ENCODE assay signal across 1 cellular context in the genomic region with DNA sequence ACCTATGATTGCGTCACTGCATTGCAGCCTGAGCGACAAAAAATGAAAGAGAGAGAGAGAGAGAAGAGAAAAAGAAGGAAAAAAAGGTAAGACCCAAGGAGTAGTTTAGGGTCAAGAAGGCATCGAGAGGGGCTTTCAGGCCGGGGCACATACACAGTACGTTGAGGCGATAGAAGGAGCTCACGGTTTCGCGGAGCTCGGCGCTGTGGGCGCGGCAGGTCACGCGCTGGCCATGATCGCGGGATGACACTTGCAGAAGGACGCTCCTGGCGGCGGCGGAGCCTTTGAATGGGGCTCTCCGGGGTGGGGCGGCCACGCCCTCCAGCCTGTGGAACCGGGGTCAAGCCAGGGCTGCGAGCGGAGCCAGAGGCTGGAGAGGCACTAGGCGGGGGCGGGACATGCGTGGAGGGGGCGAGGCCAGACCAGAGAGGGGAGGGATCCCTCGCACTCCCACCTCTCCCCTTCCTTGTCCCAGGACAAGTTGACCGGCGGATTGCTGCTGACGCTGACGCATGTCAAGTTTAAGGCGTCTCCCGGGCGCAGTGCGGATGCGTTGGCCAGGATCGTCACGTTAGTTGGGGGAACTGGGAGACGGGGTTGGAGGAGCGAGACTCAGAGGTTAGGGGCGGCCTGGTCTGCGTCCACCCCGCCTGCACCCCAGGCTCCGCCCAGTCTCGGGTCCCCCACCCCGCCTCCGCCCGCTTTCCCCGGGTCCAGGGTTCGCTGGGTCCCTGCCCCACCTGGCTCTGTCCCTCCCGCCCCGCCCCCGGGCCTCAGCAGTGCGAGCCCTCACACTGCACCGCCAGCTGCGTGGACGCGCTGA.
TF ChIP-seq lines count a peak whose summit lies in the region.

No MANE protein-coding gene starts in this region.

TF ChIP-seq in GM23338, 12 proteins besides CTCF, POLR2A, EP300 and RAD21 (continued from another document):
- TF ChIP-seq ZNF331 (CRISPR knock-in tag; IDR thresholded peaks at IDR 0.05; ENCODE audit: low read depth) (no peak), EZH2phosphoT487 (IDR thresholded peaks at IDR 0.05; ENCODE audit: unreplicated experiment) (no peak), STAT1 (IDR thresholded peaks at IDR 0.05; ENCODE audit: unreplicated experiment) (no peak), JUNB (IDR thresholded peaks at IDR 0.05; ENCODE audit: unreplicated experiment) (no peak), CREB1 (CRISPR knock-in tag; IDR thresholded peaks at IDR 0.05; ENCODE audit: low read depth) (no peak)
- TF ChIP-seq, protein P1, sequence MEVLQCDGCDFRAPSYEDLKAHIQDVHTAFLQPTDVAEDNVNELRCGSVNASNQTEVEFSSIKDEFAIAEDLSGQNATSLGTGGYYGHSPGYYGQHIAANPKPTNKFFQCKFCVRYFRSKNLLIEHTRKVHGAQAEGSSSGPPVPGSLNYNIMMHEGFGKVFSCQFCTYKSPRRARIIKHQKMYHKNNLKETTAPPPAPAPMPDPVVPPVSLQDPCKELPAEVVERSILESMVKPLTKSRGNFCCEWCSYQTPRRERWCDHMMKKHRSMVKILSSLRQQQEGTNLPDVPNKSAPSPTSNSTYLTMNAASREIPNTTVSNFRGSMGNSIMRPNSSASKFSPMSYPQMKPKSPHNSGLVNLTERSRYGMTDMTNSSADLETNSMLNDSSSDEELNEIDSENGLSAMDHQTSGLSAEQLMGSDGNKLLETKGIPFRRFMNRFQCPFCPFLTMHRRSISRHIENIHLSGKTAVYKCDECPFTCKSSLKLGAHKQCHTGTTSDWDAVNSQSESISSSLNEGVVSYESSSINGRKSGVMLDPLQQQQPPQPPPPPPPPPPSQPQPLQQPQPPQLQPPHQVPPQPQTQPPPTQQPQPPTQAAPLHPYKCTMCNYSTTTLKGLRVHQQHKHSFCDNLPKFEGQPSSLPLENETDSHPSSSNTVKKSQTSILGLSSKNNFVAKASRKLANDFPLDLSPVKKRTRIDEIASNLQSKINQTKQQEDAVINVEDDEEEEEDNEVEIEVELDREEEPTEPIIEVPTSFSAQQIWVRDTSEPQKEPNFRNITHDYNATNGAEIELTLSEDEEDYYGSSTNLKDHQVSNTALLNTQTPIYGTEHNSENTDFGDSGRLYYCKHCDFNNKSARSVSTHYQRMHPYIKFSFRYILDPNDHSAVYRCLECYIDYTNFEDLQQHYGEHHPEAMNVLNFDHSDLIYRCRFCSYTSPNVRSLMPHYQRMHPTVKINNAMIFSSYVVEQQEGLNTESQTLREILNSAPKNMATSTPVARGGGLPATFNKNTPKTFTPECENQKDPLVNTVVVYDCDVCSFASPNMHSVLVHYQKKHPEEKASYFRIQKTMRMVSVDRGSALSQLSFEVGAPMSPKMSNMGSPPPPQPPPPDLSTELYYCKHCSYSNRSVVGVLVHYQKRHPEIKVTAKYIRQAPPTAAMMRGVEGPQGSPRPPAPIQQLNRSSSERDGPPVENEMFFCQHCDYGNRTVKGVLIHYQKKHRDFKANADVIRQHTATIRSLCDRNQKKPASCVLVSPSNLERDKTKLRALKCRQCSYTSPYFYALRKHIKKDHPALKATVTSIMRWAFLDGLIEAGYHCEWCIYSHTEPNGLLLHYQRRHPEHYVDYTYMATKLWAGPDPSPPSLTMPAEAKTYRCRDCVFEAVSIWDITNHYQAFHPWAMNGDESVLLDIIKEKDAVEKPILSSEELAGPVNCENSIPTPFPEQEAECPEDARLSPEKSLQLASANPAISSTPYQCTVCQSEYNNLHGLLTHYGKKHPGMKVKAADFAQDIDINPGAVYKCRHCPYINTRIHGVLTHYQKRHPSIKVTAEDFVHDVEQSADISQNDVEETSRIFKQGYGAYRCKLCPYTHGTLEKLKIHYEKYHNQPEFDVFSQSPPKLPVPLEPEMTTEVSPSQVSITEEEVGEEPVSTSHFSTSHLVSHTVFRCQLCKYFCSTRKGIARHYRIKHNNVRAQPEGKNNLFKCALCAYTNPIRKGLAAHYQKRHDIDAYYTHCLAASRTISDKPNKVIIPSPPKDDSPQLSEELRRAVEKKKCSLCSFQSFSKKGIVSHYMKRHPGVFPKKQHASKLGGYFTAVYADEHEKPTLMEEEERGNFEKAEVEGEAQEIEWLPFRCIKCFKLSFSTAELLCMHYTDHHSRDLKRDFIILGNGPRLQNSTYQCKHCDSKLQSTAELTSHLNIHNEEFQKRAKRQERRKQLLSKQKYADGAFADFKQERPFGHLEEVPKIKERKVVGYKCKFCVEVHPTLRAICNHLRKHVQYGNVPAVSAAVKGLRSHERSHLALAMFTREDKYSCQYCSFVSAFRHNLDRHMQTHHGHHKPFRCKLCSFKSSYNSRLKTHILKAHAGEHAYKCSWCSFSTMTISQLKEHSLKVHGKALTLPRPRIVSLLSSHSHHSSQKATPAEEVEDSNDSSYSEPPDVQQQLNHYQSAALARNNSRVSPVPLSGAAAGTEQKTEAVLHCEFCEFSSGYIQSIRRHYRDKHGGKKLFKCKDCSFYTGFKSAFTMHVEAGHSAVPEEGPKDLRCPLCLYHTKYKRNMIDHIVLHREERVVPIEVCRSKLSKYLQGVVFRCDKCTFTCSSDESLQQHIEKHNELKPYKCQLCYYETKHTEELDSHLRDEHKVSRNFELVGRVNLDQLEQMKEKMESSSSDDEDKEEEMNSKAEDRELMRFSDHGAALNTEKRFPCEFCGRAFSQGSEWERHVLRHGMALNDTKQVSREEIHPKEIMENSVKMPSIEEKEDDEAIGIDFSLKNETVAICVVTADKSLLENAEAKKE (CRISPR knock-in tag; IDR thresholded peaks at IDR 0.05), result no peak
